ENCODE assay signal across 10 cellular contexts in genomic region chr4:105551968-105552746, GRCh38. TPM values are rescaled to one million over a fixed set of nuclear protein-coding genes. Genes with fewer than 3 reads are reported as not detected.
A peak's percentile ranks its signal among the peaks of the same experiment; 100 is the strongest.
DNase-seq lines count a peak whose midpoint lies in the region; ATAC-seq and TF ChIP-seq lines count a peak whose summit lies in the region.
"Had no signal": no experiment of that assay in that cellular context is flagged by ENCODE, and none has a peak within 500 bp of the region (broad histone marks: within the 10 kb centered on the region; RNA-seq: fewer than 3 reads in every experiment).

A gene with protein sequence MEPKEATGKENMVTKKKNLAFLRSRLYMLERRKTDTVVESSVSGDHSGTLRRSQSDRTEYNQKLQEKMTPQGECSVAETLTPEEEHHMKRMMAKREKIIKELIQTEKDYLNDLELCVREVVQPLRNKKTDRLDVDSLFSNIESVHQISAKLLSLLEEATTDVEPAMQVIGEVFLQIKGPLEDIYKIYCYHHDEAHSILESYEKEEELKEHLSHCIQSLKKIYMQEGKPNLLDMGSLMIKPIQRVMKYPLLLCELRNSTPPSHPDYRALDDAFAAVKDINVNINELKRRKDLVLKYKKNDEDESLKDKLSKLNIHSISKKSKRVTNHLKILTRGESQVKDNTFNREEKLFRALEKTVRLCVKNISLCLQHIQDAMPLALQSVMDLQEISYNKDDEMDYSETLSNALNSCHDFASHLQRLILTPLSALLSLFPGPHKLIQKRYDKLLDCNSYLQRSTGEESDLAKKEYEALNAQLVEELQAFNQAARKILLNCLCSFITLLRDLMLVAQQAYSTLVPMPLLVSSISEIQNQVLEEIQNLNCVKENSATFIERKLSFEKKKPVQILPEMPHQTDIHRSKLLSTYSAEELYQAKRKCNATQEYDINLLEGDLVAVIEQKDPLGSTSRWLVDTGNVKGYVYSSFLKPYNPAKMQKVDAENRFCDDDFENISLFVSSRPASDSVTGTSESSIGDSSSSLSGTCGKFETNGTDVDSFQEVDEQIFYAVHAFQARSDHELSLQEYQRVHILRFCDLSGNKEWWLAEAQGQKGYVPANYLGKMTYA (plus strand): TSS chr4:105552620. CDS start chr4:105552766, 146 bp downstream.

- H3K36me3 ChIP-seq in mesendoderm (ENCODE audit: control insufficient read depth, insufficient read depth, low read length): no peaks in the 10 kb centered on the region
- no peaks in the 10 kb centered on the region for H3K36me3 ChIP-seq in heart right ventricle

- H3K79me1 ChIP-seq in mesendoderm (ENCODE audit: low read length): no peaks in the 10 kb centered on the region

- no TSS peak for BruUV-seq in MCF 10A (replicated peaks; lab: Mats Ljungman, UMichigan)

- no peak within 1 kb of the TSS for H3K18ac ChIP-seq in mesendoderm (ENCODE audit: low read length)

- no peaks in the 10 kb centered on the region for H3K9me3 Mint-ChIP-seq in MCF 10A (ENCODE audit: unreplicated experiment)
- H3K9me3 Mint-ChIP-seq: stimulated activated naive CD8-positive, alpha-beta T cell treated with anti-CD3 and anti-CD28 coated beads, Interleukin-15, Interleukin-2, amounts not matched to agents 100 ng/mL and 50 ng/mL, for 24 hours had no signal

- no peak within 1 kb of the TSS for H2BK5ac ChIP-seq in mesendoderm (ENCODE audit: low read length)

- H3K36me3 Mint-ChIP-seq in MCF 10A (ENCODE audit: insufficient read depth, unreplicated experiment): no peaks in the 10 kb centered on the region

- H3K27me3 ChIP-seq in mesendoderm (ENCODE audit: insufficient read depth, low read length, poor library complexity) (peaks cover 15% of the 10 kb centered on the region), heart right ventricle (no peaks in the 10 kb centered on the region)

- no peak within 1 kb of the TSS for H3K4me3 ChIP-seq in mesendoderm (ENCODE audit: low read length)
- no peak within 1 kb of the TSS for H3K4me3 ChIP-seq in heart right ventricle

- H4K8ac ChIP-seq in mesendoderm (ENCODE audit: low read depth, low read length): no peak within 1 kb of the TSS

- H4K5ac ChIP-seq in mesendoderm (ENCODE audit: low read length): no peak within 1 kb of the TSS

- H3K79me2 ChIP-seq in mesendoderm (ENCODE audit: control insufficient read depth, insufficient read depth, low read length): no peaks in the 10 kb centered on the region

- H2AK5ac ChIP-seq in mesendoderm (ENCODE audit: low read length): no peak within 1 kb of the TSS

- no peak within 1 kb of the TSS for H3K23ac ChIP-seq in mesendoderm (ENCODE audit: low read length)

- no CpG with 5 or more reads among the region's 11 CpGs for WGBS in mesendoderm (ENCODE audit: extremely low coverage, insufficient coverage, low lambda C conversion rate)
- WGBS in heart right ventricle, 2 donors: 48% methylated on average over 11 of the region's 11 CpGs

- peaks cover 12% of the 10 kb centered on the region for H3K4me1 Mint-ChIP-seq in MCF 10A (ENCODE audit: insufficient read depth, unreplicated experiment)

- H3K27ac Mint-ChIP-seq in MCF 10A (ENCODE audit: low read depth, unreplicated experiment): no peak within 1 kb of the TSS
- H3K27ac Mint-ChIP-seq: stimulated activated naive CD8-positive, alpha-beta T cell treated with anti-CD3 and anti-CD28 coated beads, Interleukin-15, Interleukin-2, amounts not matched to agents 100 ng/mL and 50 ng/mL, for 24 hours had no signal

- DNase-seq in Caki2 (ENCODE audit: low read depth) (peak; percentile 49), NCI-H146 (lab: John Stamatoyannopoulos, UW) (peak; percentile 47), MCF 10A (ENCODE audit: unreplicated experiment) (peak; percentile 18), mesendoderm (peak; percentile 13), Ammon's horn (ENCODE audit: low spot score) (no peak), heart right ventricle (no peak), NCI-H524 (lab: John Stamatoyannopoulos, UW) (no peak)

- H3K4me2 ChIP-seq in mesendoderm (ENCODE audit: low read length): no peak within 1 kb of the TSS

- in situ Hi-C loops in Caki2 (cut with HindIII; ENCODE audit: low pct_unique_long_range_greater_than_20kb, low sequenced_read_pairs): no loop called here

- H3K9me3 ChIP-seq in heart right ventricle: no peaks in the 10 kb centered on the region

- H3K4ac ChIP-seq in mesendoderm (ENCODE audit: low read depth, low read length): no peak within 1 kb of the TSS

- H3K4me1 ChIP-seq in mesendoderm (ENCODE audit: control insufficient read depth, low read depth, low read length) (no peaks in the 10 kb centered on the region), heart right ventricle (no peaks in the 10 kb centered on the region)

- intact Hi-C loops in MCF 10A (cut with micrococcal nuclease): no loop called here
- intact Hi-C loops in heart right ventricle (cut with DNase I): no loop called here

- H3K27me3 Mint-ChIP-seq in MCF 10A (ENCODE audit: insufficient read depth, unreplicated experiment): no peaks in the 10 kb centered on the region

- H2BK120ac ChIP-seq in mesendoderm (ENCODE audit: low read depth, low read length): no peak within 1 kb of the TSS

- TF ChIP-seq CTCF in MCF 10A (IDR thresholded peaks at IDR 0.05; ENCODE audit: unreplicated experiment): no peak
- no peak for TF ChIP-seq CTCF in heart right ventricle (IDR thresholded peaks at IDR 0.05)

- no peak within 1 kb of the TSS for H3K9ac ChIP-seq in mesendoderm (ENCODE audit: low read length)

- CTCF ChIA-PET in MCF 10A (lab: Yijun Ruan, JAX): interaction anchor here (0.6 to 2.7 kb wide), 6 partner anchors 31 to 166 kb away, joined by 3 to 13 read pairs (median 4); no protein-coding TSS in a partner anchor

- H3K56ac ChIP-seq in mesendoderm (ENCODE audit: low read length): no peak within 1 kb of the TSS

- H3K27ac ChIP-seq in mesendoderm (ENCODE audit: low read depth, low read length) (no peak within 1 kb of the TSS), heart right ventricle (no peak within 1 kb of the TSS)

- H3K4me3 Mint-ChIP-seq in MCF 10A (ENCODE audit: unreplicated experiment): peak within 1 kb of the TSS; percentile 3
- H3K4me3 Mint-ChIP-seq: stimulated activated naive CD8-positive, alpha-beta T cell treated with anti-CD3 and anti-CD28 coated beads, Interleukin-15, Interleukin-2, amounts not matched to agents 100 ng/mL and 50 ng/mL, for 24 hours had no signal

- POLR2A ChIA-PET in MCF 10A (lab: Yijun Ruan, JAX): interaction anchor here (0.9 kb wide), 1 partner anchor 13 kb away, joined by 3 read pairs; no protein-coding TSS in a partner anchor

- ATAC-seq in heart right ventricle: no peak
- ATAC-seq in GM21423 (IDR thresholded peaks at IDR 0.05; ENCODE audit: unreplicated experiment): no peak

- H2BK15ac ChIP-seq in mesendoderm (replicated peaks; ENCODE audit: low read depth): no peak within 1 kb of the TSS

RNA-seq across cellular contexts. Expression of the gene that starts here (rescaled TPM):
- total RNA-seq in Caki2 (2014; rRNA removed; shearing (Covaris generic); ENCODE audit: low replicate concordance): not detected in 2 replicates
- total RNA-seq in MCF 10A (2022) (not detected in 2 replicates), heart right ventricle (under 1 TPM in 1 of 10 donors, not detected in 9; 0.28 TPM)
- polyA plus RNA-seq in mesendoderm (2013, experiment 1 of 2): not detected
- polyA plus RNA-seq in mesendoderm (2013, experiment 2 of 2): not detected
- not detected for polyA plus RNA-seq in heart right ventricle
- total RNA-seq: mononuclear cell had no signal

Comparison
In these comparisons a context has a peak if more than half of its experiments do, and no peak if none do; other contexts are left out.
1. Peak in DNase-seq in Caki2; RNA of the gene not detected or under 1 TPM.
2. Peak in DNase-seq in MCF 10A; RNA of the gene not detected or under 1 TPM.
3. DNase-seq: peak in NCI-H146 (single experiment) and mesendoderm (single experiment); none in Ammon's horn (single experiment), heart right ventricle (0 of 2) and NCI-H524 (0 of 2).